ENCODE assay signal across 8 cellular contexts in the genomic region with DNA sequence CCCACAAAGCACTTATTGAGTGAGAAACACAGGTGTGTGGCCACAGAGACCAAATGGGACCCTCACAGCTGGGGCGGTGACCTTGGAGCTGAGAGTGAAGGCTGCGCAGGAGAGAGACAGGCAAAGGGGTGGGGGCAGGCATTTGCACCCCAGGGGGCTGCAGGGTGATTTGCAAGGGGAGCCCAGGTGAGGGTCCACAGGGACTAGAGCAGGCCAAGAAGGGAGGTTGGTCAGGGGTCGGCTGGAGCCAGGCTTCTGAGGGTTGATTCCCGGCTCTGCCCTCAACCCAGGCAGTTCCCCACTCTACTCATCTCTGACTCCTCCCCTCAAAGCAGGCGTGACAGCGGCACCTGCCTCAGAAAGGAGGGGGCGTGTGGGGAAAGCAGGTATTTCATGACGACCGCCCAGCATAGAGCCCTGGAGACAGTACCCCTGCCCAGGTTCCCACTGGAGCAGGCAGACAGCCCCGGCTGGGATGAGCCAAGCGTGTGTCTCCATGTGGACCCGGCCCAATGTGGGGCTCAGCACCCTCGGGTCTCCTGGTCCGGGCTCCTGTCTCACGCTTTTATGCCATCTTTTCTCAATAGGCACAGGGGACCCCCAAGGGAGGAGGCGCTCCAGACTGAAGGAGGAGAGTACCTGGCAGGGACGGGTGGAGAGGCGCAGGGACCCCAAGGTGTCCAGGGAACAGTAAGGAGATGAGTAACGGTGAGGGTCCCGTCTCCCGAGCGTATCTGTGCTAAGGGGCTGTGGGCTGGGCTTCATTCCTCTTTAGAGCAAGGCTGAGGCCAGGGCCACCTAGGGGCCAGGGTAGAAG. TPM values are rescaled to one million over a fixed set of nuclear protein-coding genes. Genes with fewer than 3 reads are reported as not detected.
A peak's percentile ranks its signal among the peaks of the same experiment; 100 is the strongest.
DNase-seq lines count a peak whose midpoint lies in the region; ATAC-seq and TF ChIP-seq lines count a peak whose summit lies in the region.

No MANE protein-coding gene starts in this region.

- H3K79me2 ChIP-seq in Loucy (ENCODE audit: insufficient read depth, low read length) = peaks cover 14% of the 10 kb centered on the region

- H3K9me3 Mint-ChIP-seq in CD4-positive, alpha-beta T cell = no peaks in the 10 kb centered on the region
- no peaks in the 10 kb centered on the region for H3K9me3 Mint-ChIP-seq in progenitor cell of endocrine pancreas (ENCODE audit: low read depth)

- peak overlapping the region; percentile 58 for H3K4me3 ChIP-seq in Loucy (ENCODE audit: low read length, poor library complexity, severe bottlenecking)
- H3K4me3 ChIP-seq in coronary artery = peak overlapping the region; percentile 75

- H3K9me3 ChIP-seq in CD4-positive, alpha-beta T cell (ENCODE audit: control insufficient read depth, low read length) = no peaks in the 10 kb centered on the region
- H3K9me3 ChIP-seq in Loucy (ENCODE audit: insufficient read depth, low read depth, low read length) = no peaks in the 10 kb centered on the region

- peak overlapping the region; percentile 79 for H3K27ac ChIP-seq in CD4-positive, alpha-beta T cell (ENCODE audit: low read depth, low read length)
- peak overlapping the region; percentile 83 to 95 for H3K27ac ChIP-seq in coronary artery

- TF ChIP-seq CTCF in CD4-positive, alpha-beta T cell (IDR thresholded peaks at IDR 0.05) = no peak
- TF ChIP-seq CTCF in Loucy (conservative IDR thresholded peaks at IDR 0.05; ENCODE audit: low read length) = no peak
- no peak for TF ChIP-seq CTCF in coronary artery (IDR thresholded peaks at IDR 0.05)
- no peak for TF ChIP-seq CTCF in progenitor cell of endocrine pancreas (IDR thresholded peaks at IDR 0.05; ENCODE audit: unreplicated experiment)

- no peaks in the 10 kb centered on the region for H3K27me3 ChIP-seq in CD4-positive, alpha-beta T cell (ENCODE audit: control insufficient read depth, insufficient read depth, low read length)
- no peaks in the 10 kb centered on the region for H3K27me3 ChIP-seq in Loucy (ENCODE audit: insufficient read depth, low read length, poor library complexity, severe bottlenecking)

- peak overlapping the region; percentile 89 for H3K27ac Mint-ChIP-seq in CD4-positive, alpha-beta T cell
- H3K27ac Mint-ChIP-seq in progenitor cell of endocrine pancreas = peak overlapping the region; percentile 62

- peak overlapping the region; percentile 54 for H3K4me2 ChIP-seq in Loucy (ENCODE audit: low read depth, low read length, poor library complexity, severe bottlenecking)

- peaks cover 11% of the 10 kb centered on the region for H4K20me1 ChIP-seq in Loucy (ENCODE audit: insufficient read depth, low read length, poor library complexity, severe bottlenecking)

- H3K27me3 Mint-ChIP-seq in CD4-positive, alpha-beta T cell = no peaks in the 10 kb centered on the region
- H3K27me3 Mint-ChIP-seq in progenitor cell of endocrine pancreas = peaks cover 15% of the 10 kb centered on the region

- H3K4me1 Mint-ChIP-seq in CD4-positive, alpha-beta T cell (ENCODE audit: low read depth) = peaks cover 50% of the 10 kb centered on the region
- H3K4me1 Mint-ChIP-seq in progenitor cell of endocrine pancreas (ENCODE audit: low read depth) = peaks cover 2% of the 10 kb centered on the region

- H2AFZ ChIP-seq in Loucy (ENCODE audit: low read length) = no peak overlapping the region

- DNase-seq in CD4-positive, alpha-beta T cell = no peak
- no peak for DNase-seq in coronary artery (ENCODE audit: low spot score)
- DNase-seq in progenitor cell of endocrine pancreas (ENCODE audit: low spot score, unreplicated experiment) = no peak
- no peak for DNase-seq in NCI-H1092 (lab: John Stamatoyannopoulos, UW)
- DNase-seq in NCI-H524 treated with DMSO at 0.1 percent for 48 hours (lab: John Stamatoyannopoulos, UW) = no peak
- DNase-seq in putamen (ENCODE audit: low spot score) = no peak

- peak overlapping the region; percentile 51 for H3K9ac ChIP-seq in Loucy (ENCODE audit: low read depth, low read length, poor library complexity, severe bottlenecking)

- peaks cover 20% of the 10 kb centered on the region for H3K4me1 ChIP-seq in Loucy (ENCODE audit: insufficient read depth, low read length, poor library complexity, severe bottlenecking)

- intact Hi-C loops in CD4-positive, alpha-beta T cell (cut with DNase I, micrococcal nuclease) = loop anchor here (1.0 to 10.0 kb wide), 5 partner anchors 16 to 408 kb away; partner anchors contain the start of gene RPS21 (in 1 of the 2)

- H3K4me3 Mint-ChIP-seq in CD4-positive, alpha-beta T cell = peak overlapping the region; percentile 88
- no peak overlapping the region for H3K4me3 Mint-ChIP-seq in progenitor cell of endocrine pancreas (ENCODE audit: low read depth)

- CTCF ChIA-PET in CD4-positive, alpha-beta T cell (lab: Charles Lee) = interaction anchor here (1.2 to 2.3 kb wide), 5 partner anchors 15 to 293 kb away, joined by 3 to 7 read pairs (median 6); no protein-coding TSS in a partner anchor

- H3K9me2 ChIP-seq in Loucy (replicated peaks; ENCODE audit: low read depth, low read length) = no peaks in the 10 kb centered on the region

- H3K36me3 Mint-ChIP-seq in CD4-positive, alpha-beta T cell (ENCODE audit: low read depth) = peaks cover 22% of the 10 kb centered on the region
- H3K36me3 Mint-ChIP-seq in progenitor cell of endocrine pancreas (ENCODE audit: insufficient read depth) = peaks cover 2% of the 10 kb centered on the region

- peaks cover 3% of the 10 kb centered on the region; the same call in 1 of the 2 replicates for H3F3A ChIP-seq in Loucy (ENCODE audit: low read depth)

- no peak for ATAC-seq in CD4-positive, alpha-beta T cell (ENCODE audit: poor library complexity)
- no peak for ATAC-seq in GM19455 (IDR thresholded peaks at IDR 0.05; ENCODE audit: unreplicated experiment)

- no peaks in the 10 kb centered on the region; the same call in 1 of the 2 replicates for H3K36me3 ChIP-seq in Loucy (ENCODE audit: insufficient read depth, low read length)

- POLR2A ChIA-PET in CD4-positive, alpha-beta T cell (lab: Charles Lee) = interaction anchor here (0.8 to 4.5 kb wide), 27 partner anchors 11 to 728 kb away, joined by 3 to 85 read pairs (median 7); partner anchors contain the start of genes NTSR1, OGFR, PPDPF and TAF4

RNA-seq across cellular contexts. Expression of gene MRGBP, which starts 3.1 kb away (rescaled TPM):
- 1 to 10 TPM; 7.4 to 7.9 TPM for total RNA-seq in CD4-positive, alpha-beta T cell
- total RNA-seq in progenitor cell of endocrine pancreas = 12.4 and 13.8 TPM in 2 replicates

RNA-seq across cellular contexts. Expression of gene OGFR, which starts 11.5 kb away (rescaled TPM):
- 10 to 100 TPM; 54.5 to 56.0 TPM for total RNA-seq in CD4-positive, alpha-beta T cell
- total RNA-seq in progenitor cell of endocrine pancreas = 29.6 and 31.0 TPM in 2 replicates

RNA-seq across cellular contexts. Expression of gene COL9A3, which starts 23.7 kb away (rescaled TPM):
- not detected for total RNA-seq in CD4-positive, alpha-beta T cell
- 81.5 and 84.3 TPM in 2 replicates for total RNA-seq in progenitor cell of endocrine pancreas

Comparison
In these comparisons a context has a peak if more than half of its experiments do, and no peak if none do; other contexts are left out.
1. RNA of gene COL9A3, which starts 23.7 kb away (total RNA-seq): 81.5 to 84.3 TPM in progenitor cell of endocrine pancreas; not detected in CD4-positive, alpha-beta T cell; every median in the first group is over 10 times any median in the second.